10 cellular contexts compared by ENCODE assay signal in genomic region chr5:55850839-55851674, GRCh38. TPM values are rescaled to one million over a fixed set of nuclear protein-coding genes. Genes with fewer than 3 reads are reported as not detected.
A peak's percentile ranks its signal among the peaks of the same experiment; 100 is the strongest.
DNase-seq lines count a peak whose midpoint lies in the region; ATAC-seq and TF ChIP-seq lines count a peak whose summit lies in the region.
"Had no signal": no experiment of that assay in that cellular context is flagged by ENCODE, and none has a peak within 500 bp of the region (broad histone marks: within the 10 kb centered on the region; RNA-seq: fewer than 3 reads in every experiment).

Gene IL31RA, plus strand, starts transcription at chr5:55851357. Its CDS starts 214 bp downstream, at chr5:55851571.

- dilution Hi-C loops in mammary epithelial cell (cut with HindIII; ENCODE audit: low sequenced_read_pairs), result no loop called here

- H3K9ac ChIP-seq in mammary epithelial cell (ENCODE audit: insufficient read depth, low read length), result no peak within 1 kb of the TSS

- H3K9me3 Mint-ChIP-seq in progenitor cell of endocrine pancreas (ENCODE audit: low read depth) (no peaks in the 10 kb centered on the region), immature natural killer cell (peaks cover 0 to 3% (median 0%) of the 10 kb centered on the region in 6 donors)

- H3K4me2 ChIP-seq in mammary epithelial cell (ENCODE audit: insufficient read depth, low read depth, low read length), result peak within 1 kb of the TSS; percentile 59

- H3K4me3 Mint-ChIP-seq in progenitor cell of endocrine pancreas (ENCODE audit: low read depth) (no peak within 1 kb of the TSS), immature natural killer cell (no peak within 1 kb of the TSS)

- no peaks in the 10 kb centered on the region for H3K36me3 ChIP-seq in mammary epithelial cell (ENCODE audit: insufficient read depth, low read length)
- H3K36me3 ChIP-seq: SJCRH30 had no signal

- intact Hi-C loops in mammary epithelial cell (cut with micrococcal nuclease), result no loop called here

- H4K20me1 ChIP-seq in mammary epithelial cell (ENCODE audit: insufficient read depth, low read length), result no peaks in the 10 kb centered on the region

- H3K27me3 ChIP-seq in mammary epithelial cell (ENCODE audit: insufficient read depth, low read length), result no peaks in the 10 kb centered on the region
- H3K27me3 ChIP-seq: SJCRH30 had no signal

- H3K4me1 Mint-ChIP-seq in progenitor cell of endocrine pancreas (ENCODE audit: low read depth), result peaks cover 5% of the 10 kb centered on the region
- H3K4me1 Mint-ChIP-seq in immature natural killer cell, result peaks cover 2 to 21% of the 10 kb centered on the region in 2 donors

- ATAC-seq in GM21367 (IDR thresholded peaks at IDR 0.05; ENCODE audit: unreplicated experiment), result no peak
- ATAC-seq: mucosa of descending colon had no signal

- H3K4me3 ChIP-seq in NB4 (ENCODE audit: low read depth, low read length) (peak within 1 kb of the TSS; percentile 47), mammary epithelial cell (replicated peaks in 1 of 3; ENCODE audit: insufficient read depth in 1 of 3, low read depth in 2 of 3, low read length in 3 of 3) (no peak within 1 kb of the TSS)
- H3K4me3 ChIP-seq: mucosa of descending colon, SJCRH30 had no signal

- peaks cover 40% of the 10 kb centered on the region for H3K4me1 ChIP-seq in mammary epithelial cell (ENCODE audit: insufficient read depth, low read length)
- H3K4me1 ChIP-seq: SJCRH30 had no signal

- no peaks in the 10 kb centered on the region for H3K79me2 ChIP-seq in mammary epithelial cell (ENCODE audit: insufficient read depth, low read length)

- CTCF ChIA-PET in mammary epithelial cell (lab: Charles Lee; ENCODE audit: low non-redundant PET), result interaction anchor here (0.7 kb wide), 1 partner anchor 301 kb away, joined by 6 read pairs; no protein-coding TSS in a partner anchor

- TF ChIP-seq CTCF in NB4 (IDR thresholded peaks at IDR 0.05; ENCODE audit: low read depth, low read length) (no peak), mammary epithelial cell (conservative IDR thresholded peaks at IDR 0.05 in 1 of 2, IDR thresholded peaks at IDR 0.05 in 1 of 2; ENCODE audit: extremely low read depth in 1 of 2, insufficient read depth in 1 of 2, low read depth in 1 of 2, low read length in 2 of 2) (no peak), progenitor cell of endocrine pancreas (IDR thresholded peaks at IDR 0.05; ENCODE audit: unreplicated experiment) (no peak)

- 62% methylated on average over 10 of the region's 10 CpGs for WGBS in mammary epithelial cell (ENCODE audit: low coverage, missing lambda C conversion rate)

- no peak for TF ChIP-seq POLR2A in NB4 (IDR thresholded peaks at IDR 0.05; ENCODE audit: extremely low read depth, insufficient read length)

- no peaks in the 10 kb centered on the region for H3K27me3 Mint-ChIP-seq in progenitor cell of endocrine pancreas
- peaks cover 0 to 13% (median 5%) of the 10 kb centered on the region in 3 donors for H3K27me3 Mint-ChIP-seq in immature natural killer cell (ENCODE audit: low read depth in 3 of 3)

- BruUV-seq in mammary epithelial cell (replicated peaks; lab: Mats Ljungman, UMichigan), result no TSS peak

- DNase-seq in EH (ENCODE audit: low read depth) (peak; percentile 87), NB4 (ENCODE audit: low read depth) (peak; percentile 83), mammary epithelial cell (peak; percentile 82), progenitor cell of endocrine pancreas (ENCODE audit: low spot score, unreplicated experiment) (no peak), NCI-H2107 treated with DMSO at 0.1 percent for 48 hours (lab: John Stamatoyannopoulos, UW; ENCODE audit: unreplicated experiment) (no peak), immature natural killer cell (no peak), islet precursor cell (no peak)
- DNase-seq: mucosa of descending colon, SJCRH30 had no signal

- no peaks in the 10 kb centered on the region for H3K36me3 Mint-ChIP-seq in progenitor cell of endocrine pancreas (ENCODE audit: insufficient read depth)
- H3K36me3 Mint-ChIP-seq in immature natural killer cell, result no peaks in the 10 kb centered on the region

- H3K27ac ChIP-seq in mammary epithelial cell (ENCODE audit: insufficient read depth, low read depth, low read length), result peak within 1 kb of the TSS; percentile 92
- H3K27ac ChIP-seq: SJCRH30 had no signal

- no peaks in the 10 kb centered on the region for H3K9me3 ChIP-seq in mammary epithelial cell (replicated peaks; ENCODE audit: insufficient read depth, low read length)
- H3K9me3 ChIP-seq: mucosa of descending colon, SJCRH30 had no signal

- in situ Hi-C loops in mammary epithelial cell (cut with MboI; ENCODE audit: low sequenced_read_pairs in 2 of 2), result no loop called here

- peak within 1 kb of the TSS; percentile 4 for H2AFZ ChIP-seq in mammary epithelial cell (ENCODE audit: low read depth, low read length)

- H3K27ac Mint-ChIP-seq in progenitor cell of endocrine pancreas (peak within 1 kb of the TSS; percentile 82), immature natural killer cell (no peak within 1 kb of the TSS)

RNA-seq across cellular contexts. Expression of gene IL31RA, which starts in this region (rescaled TPM):
- 1 to 10 TPM in 1 of 2 donors, under 1 TPM in 1; 0.50 to 4.7 TPM for total RNA-seq in mammary epithelial cell
- polyA plus RNA-seq in mammary epithelial cell, result 2.9 TPM
- polyA minus RNA-seq in mammary epithelial cell, result not detected
- 0.17 TPM in 1 of 2 replicates, not detected in the other for total RNA-seq in progenitor cell of endocrine pancreas
- not detected for polyA plus RNA-seq in immature natural killer cell

Comparison
In these comparisons a context has a peak if more than half of its experiments do, and no peak if none do; other contexts are left out.
1. DNase-seq: peak in EH (single experiment), NB4 (single experiment) and mammary epithelial cell (single experiment); none in progenitor cell of endocrine pancreas (single experiment), NCI-H2107 treated with DMSO at 0.1 percent for 48 hours (single experiment), immature natural killer cell (0 of 3) and islet precursor cell (single experiment).